In genomic region chr16:67936876-67937605, GRCh38 we compare ENCODE assay signal across 8 cellular contexts. TPM values are rescaled to one million over a fixed set of nuclear protein-coding genes. Genes with fewer than 3 reads are reported as not detected.
DNase-seq lines count a peak whose midpoint lies in the region; ATAC-seq, FAIRE-seq and TF ChIP-seq lines count a peak whose summit lies in the region.

No MANE protein-coding gene starts in this region.

- H3K4me3 ChIP-seq in bronchial epithelial cell (ENCODE audit: low read depth, low read length) (peak overlapping the region; percentile 97), mesodermal cell (ENCODE audit: extremely low read depth, insufficient read depth, low read length, poor library complexity, severe bottlenecking) (peak overlapping the region; percentile 86)

- H3K36me3 ChIP-seq in bronchial epithelial cell (ENCODE audit: control insufficient read depth, insufficient read depth, low read length) (peaks cover 8% of the 10 kb centered on the region), mesodermal cell (ENCODE audit: control insufficient read depth, insufficient read depth, low read length) (peaks cover 26% of the 10 kb centered on the region)

- peak; percentile 51 for ATAC-seq in HG02981 (IDR thresholded peaks at IDR 0.05; ENCODE audit: unreplicated experiment)

- TF ChIP-seq CTCF in bronchial epithelial cell (IDR thresholded peaks at IDR 0.05; ENCODE audit: insufficient read depth, low read length, severe bottlenecking): no peak

- H3K4me1 ChIP-seq in mesodermal cell (ENCODE audit: control insufficient read depth, insufficient read depth, low read length, poor library complexity, severe bottlenecking): peaks cover 3% of the 10 kb centered on the region

- H3K9me3 ChIP-seq in mesodermal cell (ENCODE audit: control insufficient read depth, low read length): no peaks in the 10 kb centered on the region

- DNase-seq in activated gamma-delta T cell treated with Interleukin-2 at 50 U/mL for 16 hours: peak; percentile 76
- DNase-seq in activated gamma-delta T cell (lab: John Stamatoyannopoulos, UW): no peak
- peak; percentile 93 for DNase-seq in SKM-1 treated with dmso at 0.1 percent for 144 hours (lab: John Stamatoyannopoulos, UW; ENCODE audit: unreplicated experiment)
- DNase-seq in bronchial epithelial cell (ENCODE audit: low read depth): peak; percentile 45
- peak; percentile 76 for DNase-seq in stimulated activated naive CD4-positive, alpha-beta T cell treated with Interleukin-2 at 50 U/mL for 16 hours (lab: John Stamatoyannopoulos, UW)
- no peak for DNase-seq in mesenteric fat pad (ENCODE audit: low spot score)

- no peak overlapping the region for H3K27ac ChIP-seq in mesodermal cell (ENCODE audit: low read depth, low read length, severe bottlenecking)

- H3K27me3 ChIP-seq in bronchial epithelial cell (ENCODE audit: control insufficient read depth, insufficient read depth, low read length): no peaks in the 10 kb centered on the region

- FAIRE-seq in bronchial epithelial cell (lab: Jason Lieb, UNC): no peak

- 28 to 44% methylated on average over 3 to 4 of the region's 6 CpGs for WGBS in mesodermal cell (ENCODE audit: insufficient coverage in 2 of 2), 2 experiments

RNA-seq across cellular contexts. Expression of gene PSMB10, which starts 0.4 kb away (rescaled TPM):
- total RNA-seq in bronchial epithelial cell (16.3 and 23.7 TPM in 2 replicates), mesenteric fat pad (53.8 TPM)
- polyA plus RNA-seq in mesodermal cell (2013, experiment 1 of 2): 12.5 TPM
- 10.1 TPM for polyA plus RNA-seq in mesodermal cell (2013, experiment 2 of 2)

RNA-seq across cellular contexts. Expression of gene CTRL, which starts 5.4 kb away (rescaled TPM):
- total RNA-seq in bronchial epithelial cell: 0.26 TPM in 2 replicates
- not detected for polyA plus RNA-seq in mesodermal cell (2013, experiment 1 of 2)
- polyA plus RNA-seq in mesodermal cell (2013, experiment 2 of 2): 0.20 TPM
- 1.3 TPM for total RNA-seq in mesenteric fat pad

RNA-seq across cellular contexts. Expression of gene LCAT, which starts 6.9 kb away (rescaled TPM):
- total RNA-seq in bronchial epithelial cell (1.6 and 1.7 TPM in 2 replicates), mesenteric fat pad (32.1 TPM)
- polyA plus RNA-seq in mesodermal cell (2013, experiment 1 of 2): 22.5 TPM
- polyA plus RNA-seq in mesodermal cell (2013, experiment 2 of 2): 16.2 TPM

RNA-seq across cellular contexts. Expression of gene SLC12A4, which starts 31.4 kb away (rescaled TPM):
- total RNA-seq in bronchial epithelial cell (20.5 and 35.2 TPM in 2 replicates), mesenteric fat pad (113 TPM)
- polyA plus RNA-seq in mesodermal cell (2013, experiment 1 of 2): 55.4 TPM
- polyA plus RNA-seq in mesodermal cell (2013, experiment 2 of 2): 44.4 TPM

RNA-seq across cellular contexts. Expression of gene DPEP3, which starts 43.3 kb away (rescaled TPM):
- total RNA-seq in bronchial epithelial cell (not detected in 2 replicates), mesenteric fat pad (0.16 TPM)
- not detected for polyA plus RNA-seq in mesodermal cell (2013, experiment 1 of 2)
- not detected for polyA plus RNA-seq in mesodermal cell (2013, experiment 2 of 2)

Comparison
In these comparisons a context has a peak if more than half of its experiments do, and no peak if none do; other contexts are left out.
1. DNase-seq: peak in activated gamma-delta T cell treated with Interleukin-2 at 50 U/mL for 16 hours (single experiment), SKM-1 treated with dmso at 0.1 percent for 144 hours (single experiment), bronchial epithelial cell (single experiment) and stimulated activated naive CD4-positive, alpha-beta T cell treated with Interleukin-2 at 50 U/mL for 16 hours (single experiment); none in activated gamma-delta T cell (single experiment) and mesenteric fat pad (single experiment).
2. RNA of gene LCAT, which starts 6.9 kb away (total RNA-seq): 32.1 TPM in mesenteric fat pad (single experiment); 1.6 to 1.7 TPM in bronchial epithelial cell; every median in the first group is over 10 times any median in the second.